ENCODE assay signal across 18 cellular contexts in the genomic region with DNA sequence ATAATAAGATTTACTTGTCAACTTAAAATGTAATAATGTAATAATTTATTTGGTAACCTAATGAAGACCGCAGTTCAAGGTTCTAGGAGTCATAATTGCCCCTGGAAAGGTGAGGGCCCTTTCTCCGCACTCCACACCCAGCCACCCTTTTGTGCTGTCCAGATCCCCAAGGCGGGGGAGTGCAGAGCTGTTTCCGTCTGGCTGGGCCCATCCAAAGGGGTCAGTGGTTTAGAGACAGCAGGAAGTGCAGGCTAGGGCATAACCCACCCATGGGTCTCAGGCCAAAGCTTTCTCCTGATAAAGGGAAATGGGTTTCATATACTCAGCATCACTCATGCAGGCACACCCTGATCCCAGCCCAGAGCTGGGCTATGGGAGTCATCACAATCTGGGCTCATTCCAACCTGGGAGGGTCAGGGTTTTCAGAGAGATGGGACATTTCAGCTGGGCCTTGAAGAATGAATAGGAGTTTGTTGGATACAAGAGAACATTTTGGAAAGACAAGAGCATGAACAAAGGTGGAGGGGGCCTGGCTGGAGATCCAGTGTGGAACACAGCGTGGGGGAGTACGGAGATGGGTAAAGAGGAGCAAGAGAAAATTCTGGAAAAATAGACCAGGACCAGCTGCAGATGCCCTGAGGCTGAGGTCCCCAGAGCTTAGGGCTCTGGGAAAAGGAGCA.
DNase-seq lines count a peak whose midpoint lies in the region; ATAC-seq lines count a peak whose summit lies in the region.
"Had no signal": no experiment of that assay in that cellular context is flagged by ENCODE, and none has a peak within 500 bp of the region (broad histone marks: within the 10 kb centered on the region; RNA-seq: fewer than 3 reads in every experiment).

No MANE protein-coding gene starts in this region.

- no peaks in the 10 kb centered on the region for H3K9me3 Mint-ChIP-seq in activated T-cell treated with anti-CD3 and anti-CD28 coated beads, Interleukin-2, amount 50 U/mL, for 24 hours
- no peaks in the 10 kb centered on the region for H3K9me3 Mint-ChIP-seq in activated T-cell treated with anti-CD3 and anti-CD28 coated beads, Interleukin-2, amount 50 U/mL, for 4 hours
- H3K9me3 Mint-ChIP-seq: CD8-positive, alpha-beta memory T cell had no signal

- no peaks in the 10 kb centered on the region for H3K9me3 ChIP-seq in T-helper 17 cell (ENCODE audit: control insufficient read depth, low read length, poor library complexity, severe bottlenecking)
- H3K9me3 ChIP-seq: BLaER1 had no signal

- H3K27me3 Mint-ChIP-seq in activated T-cell treated with anti-CD3 and anti-CD28 coated beads, Interleukin-2, amount 50 U/mL, for 24 hours: no peaks in the 10 kb centered on the region
- no peaks in the 10 kb centered on the region for H3K27me3 Mint-ChIP-seq in activated T-cell treated with anti-CD3 and anti-CD28 coated beads, Interleukin-2, amount 50 U/mL, for 4 hours (ENCODE audit: low read depth)
- H3K27me3 Mint-ChIP-seq in T-helper 17 cell: no peaks in the 10 kb centered on the region

- peak; percentile 13 for DNase-seq in activated T-cell treated with anti-CD3 and anti-CD28 coated beads, Interleukin-2, amount 50 U/mL, for 24 hours
- DNase-seq in activated T-cell treated with anti-CD3 and anti-CD28 coated beads, Interleukin-2, amount 50 U/mL, for 4 hours: no peak
- no peak for DNase-seq in T-helper 17 cell
- DNase-seq in left lobe of liver (ENCODE audit: low spot score): peak; percentile 35
- DNase-seq in stimulated activated CD8-positive, alpha-beta memory T cell treated with anti-CD3 and anti-CD28 coated beads, Interleukin-4, amount 100 ng/mL, for 48 hours: peak; percentile 7
- DNase-seq in amygdala (lab: John Stamatoyannopoulos, UW): no peak
- DNase-seq in NCI-H510A (lab: John Stamatoyannopoulos, UW): no peak
- no peak for DNase-seq in iPS-NIHi11 (ENCODE audit: low spot score)
- DNase-seq: DMS79 treated with DMSO at 0.1 percent for 48 hours, GM23248, NCI-H1092 treated with DMSO at 0.1 percent for 48 hours, NCI-H2081 treated with DMSO at 0.1 percent for 48 hours, NCI-H510A treated with DMSO at 0.1 percent for 48 hours, NCI-H82, PC-9 had no signal

- no peak overlapping the region for H3K4me3 Mint-ChIP-seq in activated T-cell treated with anti-CD3 and anti-CD28 coated beads, Interleukin-2, amount 50 U/mL, for 24 hours
- no peak overlapping the region for H3K4me3 Mint-ChIP-seq in activated T-cell treated with anti-CD3 and anti-CD28 coated beads, Interleukin-2, amount 50 U/mL, for 4 hours
- peak overlapping the region; percentile 31 for H3K4me3 Mint-ChIP-seq in T-helper 17 cell
- H3K4me3 Mint-ChIP-seq: CD8-positive, alpha-beta memory T cell had no signal

- no peak overlapping the region for H3K27ac Mint-ChIP-seq in activated T-cell treated with anti-CD3 and anti-CD28 coated beads, Interleukin-2, amount 50 U/mL, for 24 hours
- no peak overlapping the region for H3K27ac Mint-ChIP-seq in T-helper 17 cell
- H3K27ac Mint-ChIP-seq: CD8-positive, alpha-beta memory T cell had no signal

- ATAC-seq in activated T-cell treated with anti-CD3 and anti-CD28 coated beads, Interleukin-2, amount 50 U/mL, for 4 hours: no peak
- no peak for ATAC-seq in T-helper 17 cell
- ATAC-seq in left lobe of liver: no peak
- ATAC-seq: HCT116 had no signal

- H3K36me3 Mint-ChIP-seq in activated T-cell treated with anti-CD3 and anti-CD28 coated beads, Interleukin-2, amount 50 U/mL, for 24 hours (ENCODE audit: low read depth): no peaks in the 10 kb centered on the region
- no peaks in the 10 kb centered on the region for H3K36me3 Mint-ChIP-seq in activated T-cell treated with anti-CD3 and anti-CD28 coated beads, Interleukin-2, amount 50 U/mL, for 4 hours (ENCODE audit: insufficient read depth)
- no peaks in the 10 kb centered on the region for H3K36me3 Mint-ChIP-seq in T-helper 17 cell (ENCODE audit: low read depth)
- H3K36me3 Mint-ChIP-seq: CD8-positive, alpha-beta memory T cell had no signal

- H3K4me1 Mint-ChIP-seq in activated T-cell treated with anti-CD3 and anti-CD28 coated beads, Interleukin-2, amount 50 U/mL, for 24 hours (ENCODE audit: low read depth): no peaks in the 10 kb centered on the region
- no peaks in the 10 kb centered on the region for H3K4me1 Mint-ChIP-seq in activated T-cell treated with anti-CD3 and anti-CD28 coated beads, Interleukin-2, amount 50 U/mL, for 4 hours (ENCODE audit: low read depth)
- H3K4me1 Mint-ChIP-seq in T-helper 17 cell: no peaks in the 10 kb centered on the region
- H3K4me1 Mint-ChIP-seq: CD8-positive, alpha-beta memory T cell had no signal

Comparison
In these comparisons a context has a peak if more than half of its experiments do, and no peak if none do; other contexts are left out.
1. DNase-seq: peak in activated T-cell treated with anti-CD3 and anti-CD28 coated beads, Interleukin-2, amount 50 U/mL, for 24 hours (single experiment), left lobe of liver (single experiment) and stimulated activated CD8-positive, alpha-beta memory T cell treated with anti-CD3 and anti-CD28 coated beads, Interleukin-4, amount 100 ng/mL, for 48 hours (single experiment); none in activated T-cell treated with anti-CD3 and anti-CD28 coated beads, Interleukin-2, amount 50 U/mL, for 4 hours (single experiment), T-helper 17 cell (0 of 3), amygdala (0 of 56), NCI-H510A (single experiment) and iPS-NIHi11 (single experiment).